ENCODE assay signal across 17 cellular contexts in the genomic region with DNA sequence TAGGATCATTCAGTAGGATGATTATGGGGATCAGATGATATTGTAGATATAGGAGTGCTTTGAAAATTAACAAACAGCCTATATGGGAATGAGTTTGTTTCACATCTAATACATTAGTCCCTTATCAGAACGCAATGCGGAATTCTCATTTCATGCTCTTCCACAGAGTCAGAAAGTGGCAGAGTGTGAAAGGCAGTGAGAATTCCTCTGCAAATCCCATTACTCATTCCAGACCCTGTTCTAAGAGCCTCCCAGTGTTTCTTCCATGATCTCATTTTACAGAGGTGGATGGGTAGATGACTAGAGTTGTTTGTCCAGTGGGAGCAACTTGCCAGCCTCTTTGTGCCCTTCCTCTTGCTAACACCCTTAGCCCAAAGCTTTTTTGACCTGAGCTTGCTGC.
DNase-seq lines count a peak whose midpoint lies in the region; TF ChIP-seq lines count a peak whose summit lies in the region.
"Had no signal": no experiment of that assay in that cellular context is flagged by ENCODE, and none has a peak within 500 bp of the region (broad histone marks: within the 10 kb centered on the region; RNA-seq: fewer than 3 reads in every experiment).

No MANE protein-coding gene starts in this region.

- no peak overlapping the region for H3K27ac ChIP-seq in effector memory CD4-positive, alpha-beta T cell (ENCODE audit: insufficient read depth, low read length, poor library complexity, severe bottlenecking)
- H3K27ac ChIP-seq: BLaER1 treated with 17β-estradiol and CSF1 and Interleukin-3, amounts not matched to agents 10 nM and 100 nM had no signal

- H3K9me3 ChIP-seq in effector memory CD4-positive, alpha-beta T cell (ENCODE audit: control insufficient read depth, low read length): no peaks in the 10 kb centered on the region
- H3K9me3 ChIP-seq: BLaER1 treated with 17β-estradiol and CSF1 and Interleukin-3, amounts not matched to agents 10 nM and 100 nM had no signal

- no peaks in the 10 kb centered on the region for H3K4me1 ChIP-seq in effector memory CD4-positive, alpha-beta T cell (ENCODE audit: control insufficient read depth, insufficient read depth, low read length, poor library complexity, severe bottlenecking)

- peak overlapping the region; percentile 69 to 82 (median 76) for H3K27ac Mint-ChIP-seq in nephron
- H3K27ac Mint-ChIP-seq: B cell; CD8-positive, alpha-beta T cell; GM23338; IgD-negative memory B cell had no signal

- no peaks in the 10 kb centered on the region for H3K27me3 ChIP-seq in effector memory CD4-positive, alpha-beta T cell (replicated peaks; ENCODE audit: control insufficient read depth, insufficient read depth, low read length, poor library complexity, severe bottlenecking)
- H3K27me3 ChIP-seq: BLaER1 treated with 17β-estradiol and CSF1 and Interleukin-3, amounts not matched to agents 10 nM and 100 nM had no signal

- H3K27me3 Mint-ChIP-seq in nephron (ENCODE audit: low read depth): peaks cover 3% of the 10 kb centered on the region
- H3K27me3 Mint-ChIP-seq: B cell, IgD-negative memory B cell had no signal

- DNase-seq in amniotic epithelial cell (ENCODE audit: low read depth) (peak; percentile 25), kidney tubule cell (ENCODE audit: low spot score) (peak; percentile 42), KG1 (lab: John Stamatoyannopoulos, UW) (no peak), NCI-H1694 treated with DMSO at 0.1 percent for 48 hours (lab: John Stamatoyannopoulos, UW) (no peak), DMS53 (lab: John Stamatoyannopoulos, UW) (no peak)
- no peak for DNase-seq in effector memory CD4-positive, alpha-beta T cell
- DNase-seq: Calu3; CD8-positive, alpha-beta T cell; DND-41; EL; HCEC 1CT had no signal

- no peaks in the 10 kb centered on the region for H3K36me3 Mint-ChIP-seq in nephron (ENCODE audit: low read depth)
- H3K36me3 Mint-ChIP-seq: CD8-positive, alpha-beta T cell; IgD-negative memory B cell had no signal

- peaks cover under 1% of the 10 kb centered on the region for H3K9me3 Mint-ChIP-seq in nephron
- H3K9me3 Mint-ChIP-seq: GM23338 had no signal

- H3K4me1 Mint-ChIP-seq in nephron: peaks cover 34% of the 10 kb centered on the region
- H3K4me1 Mint-ChIP-seq: B cell, GM23338, IgD-negative memory B cell had no signal

- no peak overlapping the region for H3K4me3 Mint-ChIP-seq in nephron
- H3K4me3 Mint-ChIP-seq: B cell; CD8-positive, alpha-beta T cell; GM23338; IgD-negative memory B cell had no signal

- no peak overlapping the region for H3K4me3 ChIP-seq in effector memory CD4-positive, alpha-beta T cell (ENCODE audit: insufficient read depth, low read depth, low read length, poor library complexity, severe bottlenecking)
- H3K4me3 ChIP-seq: BLaER1 treated with 17β-estradiol and CSF1 and Interleukin-3, amounts not matched to agents 10 nM and 100 nM; GM12878; GM23338 had no signal

- no peak for TF ChIP-seq CTCF in nephron (IDR thresholded peaks at IDR 0.05; ENCODE audit: unreplicated experiment in 3 of 3)

- no peaks in the 10 kb centered on the region for H3K36me3 ChIP-seq in effector memory CD4-positive, alpha-beta T cell (ENCODE audit: control insufficient read depth, insufficient read depth, low read length)
- H3K36me3 ChIP-seq: BLaER1 treated with 17β-estradiol and CSF1 and Interleukin-3, amounts not matched to agents 10 nM and 100 nM had no signal

Comparison
In these comparisons a context has a peak if more than half of its experiments do, and no peak if none do; other contexts are left out.
1. DNase-seq: peak in amniotic epithelial cell (single experiment) and kidney tubule cell (single experiment); none in KG1 (single experiment), NCI-H1694 treated with DMSO at 0.1 percent for 48 hours (single experiment), effector memory CD4-positive, alpha-beta T cell (0 of 3) and DMS53 (single experiment).